In the genomic region with DNA sequence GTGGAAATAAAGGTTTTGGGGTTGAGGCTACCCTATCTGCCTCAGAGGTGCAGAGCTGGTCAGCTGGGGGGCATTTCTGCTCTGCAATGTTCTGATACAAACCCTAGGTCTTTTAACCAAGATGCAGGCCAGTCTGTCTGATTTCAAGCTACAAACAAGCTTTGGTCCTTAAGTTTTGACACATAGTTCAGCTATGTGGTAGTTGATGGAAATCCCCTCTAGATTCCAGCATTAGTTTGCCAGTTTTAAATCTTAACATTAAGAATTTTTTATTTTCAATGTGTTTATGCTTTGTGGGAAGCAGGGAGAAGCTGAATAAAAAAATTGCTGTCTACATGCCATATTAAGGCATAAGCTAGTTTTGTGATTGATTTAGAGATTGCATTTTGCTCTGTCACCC, we compare ENCODE assay signal across 17 cellular contexts.
"Had no signal": no experiment of that assay in that cellular context is flagged by ENCODE, and none has a peak within 500 bp of the region (broad histone marks: within the 10 kb centered on the region; RNA-seq: fewer than 3 reads in every experiment).

No MANE protein-coding gene starts in this region.

- H3K4me1 ChIP-seq: gastrocnemius medialis, sigmoid colon, stomach, transverse colon had no signal

- H3K9me3 ChIP-seq: esophagus squamous epithelium, gastrocnemius medialis, sigmoid colon, stomach, thoracic aorta, transverse colon had no signal

- H3K4me1 Mint-ChIP-seq: naive thymus-derived CD4-positive, alpha-beta T cell had no signal

- H3K36me3 ChIP-seq: sigmoid colon, transverse colon had no signal

- H3K27ac ChIP-seq: esophagus squamous epithelium, gastrocnemius medialis, hepatocyte, sigmoid colon, skin epidermis, stomach, thoracic aorta, transverse colon had no signal

- DNase-seq: effector memory CD8-positive, alpha-beta T cell; esophagus squamous epithelium; gastrocnemius medialis; glutamatergic neuron; mammary epithelial cell; naive thymus-derived CD4-positive, alpha-beta T cell; nephron progenitor cell; sigmoid colon; stimulated activated CD4-positive, alpha-beta T cell treated with anti-CD3 and anti-CD28 coated beads, Interleukin-2, amount 100 ng/mL, for 24 hours; stimulated activated naive CD4-positive, alpha-beta T cell; stomach; substantia nigra; transverse colon had no signal

- H3K4me3 Mint-ChIP-seq: dendritic cell treated with granulocyte-macrophage colony-stimulating factor and Interleukin-4, amounts not matched to agents 40 ng/mL and 50 ng/mL, for 4 days; effector memory CD8-positive, alpha-beta T cell; naive thymus-derived CD4-positive, alpha-beta T cell; nephron progenitor cell had no signal

- H3K27me3 ChIP-seq: esophagus squamous epithelium, gastrocnemius medialis, hepatocyte, sigmoid colon, stomach, transverse colon had no signal

- H3K27ac Mint-ChIP-seq: dendritic cell treated with granulocyte-macrophage colony-stimulating factor and Interleukin-4, amounts not matched to agents 40 ng/mL and 50 ng/mL, for 4 days; effector memory CD8-positive, alpha-beta T cell; nephron progenitor cell had no signal

- H3K4me3 ChIP-seq: esophagus squamous epithelium, gastrocnemius medialis, hepatocyte, sigmoid colon, skin epidermis, stomach, thoracic aorta, transverse colon had no signal

- ATAC-seq: effector memory CD8-positive, alpha-beta T cell; gastrocnemius medialis; naive thymus-derived CD4-positive, alpha-beta T cell had no signal

- H3K9me3 Mint-ChIP-seq: dendritic cell treated with granulocyte-macrophage colony-stimulating factor and Interleukin-4, amounts not matched to agents 40 ng/mL and 50 ng/mL, for 4 days; effector memory CD8-positive, alpha-beta T cell; naive thymus-derived CD4-positive, alpha-beta T cell had no signal
